ENCODE assay signal across 25 cellular contexts in genomic region chr13:45662122-45662521, GRCh38. TPM values are rescaled to one million over a fixed set of nuclear protein-coding genes. Genes with fewer than 3 reads are reported as not detected.
"Had no signal": no experiment of that assay in that cellular context is flagged by ENCODE, and none has a peak within 500 bp of the region (broad histone marks: within the 10 kb centered on the region; RNA-seq: fewer than 3 reads in every experiment).

No MANE protein-coding gene starts in this region.

- H3K4me1 Mint-ChIP-seq: naive thymus-derived CD8-positive, alpha-beta T cell had no signal

- H3K36me3 Mint-ChIP-seq: activated CD4-positive, alpha-beta memory T cell treated with anti-CD3 and anti-CD28 coated beads for 36 hours; activated naive CD8-positive, alpha-beta T cell treated with anti-CD3 and anti-CD28 coated beads for 36 hours; mesothelial cell of epicardium had no signal

- H3K4me3 ChIP-seq: gastrocnemius medialis, prostate gland, thyroid gland, upper lobe of right lung had no signal

- H3K4me3 Mint-ChIP-seq: activated CD4-positive, alpha-beta memory T cell treated with anti-CD3 and anti-CD28 coated beads for 36 hours; activated naive CD8-positive, alpha-beta T cell treated with anti-CD3 and anti-CD28 coated beads for 36 hours; mesothelial cell of epicardium; naive thymus-derived CD8-positive, alpha-beta T cell had no signal

- DNase-seq: activated CD4-positive, alpha-beta memory T cell treated with anti-CD3 and anti-CD28 coated beads for 36 hours; activated CD4-positive, alpha-beta T cell treated with anti-CD3 and anti-CD28 coated beads for 48 hours; activated naive CD4-positive, alpha-beta T cell treated with Interleukin-2 at 50 U/mL for 16 hours; activated naive CD8-positive, alpha-beta T cell treated with anti-CD3 and anti-CD28 coated beads for 36 hours; activated T-cell treated with anti-CD3 and anti-CD28 coated beads, Interleukin-2, amount 50 U/mL, for 48 hours; central memory CD4-positive, alpha-beta T cell; dermis blood vessel endothelial cell; effector memory CD4-positive, alpha-beta T cell; gastrocnemius medialis; hypothalamus; left ventricle myocardium superior; mammary epithelial cell; naive thymus-derived CD8-positive, alpha-beta T cell; right cardiac atrium; stimulated activated CD4-positive, alpha-beta T cell treated with anti-CD3 and anti-CD28 coated beads, Interleukin-4, amount 100 ng/mL, for 24 hours; stimulated activated naive CD8-positive, alpha-beta T cell treated with anti-CD3 and anti-CD28 coated beads, Interleukin-15, Interleukin-2, amounts not matched to agents 100 U/mL and 50 U/mL, for 24 hours; T1000; thyroid gland; upper lobe of right lung had no signal

- H3K27me3 Mint-ChIP-seq: activated CD4-positive, alpha-beta memory T cell treated with anti-CD3 and anti-CD28 coated beads for 36 hours; activated naive CD8-positive, alpha-beta T cell treated with anti-CD3 and anti-CD28 coated beads for 36 hours; naive thymus-derived CD8-positive, alpha-beta T cell had no signal

- FAIRE-seq: astrocyte had no signal

- H3K27ac Mint-ChIP-seq: activated CD4-positive, alpha-beta memory T cell treated with anti-CD3 and anti-CD28 coated beads for 36 hours; activated naive CD8-positive, alpha-beta T cell treated with anti-CD3 and anti-CD28 coated beads for 36 hours; mesothelial cell of epicardium had no signal

RNA-seq across cellular contexts. Expression of gene CBY2, which starts 40.0 kb away (rescaled TPM):
- total RNA-seq: activated CD4-positive, alpha-beta memory T cell treated with anti-CD3 and anti-CD28 coated beads for 36 hours; activated naive CD8-positive, alpha-beta T cell treated with anti-CD3 and anti-CD28 coated beads for 36 hours; astrocyte; dermis blood vessel endothelial cell; gastrocnemius medialis; left ventricle myocardium superior; mammary epithelial cell; mesothelial cell of epicardium; naive thymus-derived CD8-positive, alpha-beta T cell; osteocyte; right cardiac atrium; subcutaneous adipose tissue; upper lobe of right lung had no signal
- polyA plus RNA-seq: mammary epithelial cell; naive thymus-derived CD8-positive, alpha-beta T cell; right cardiac atrium had no signal

RNA-seq across cellular contexts. Expression of gene ERICH6B, which starts 46.6 kb away (rescaled TPM):
- total RNA-seq: activated CD4-positive, alpha-beta memory T cell treated with anti-CD3 and anti-CD28 coated beads for 36 hours; activated naive CD8-positive, alpha-beta T cell treated with anti-CD3 and anti-CD28 coated beads for 36 hours; astrocyte; dermis blood vessel endothelial cell; esophagus mucosa; gastrocnemius medialis; left ventricle myocardium superior; mammary epithelial cell; mesothelial cell of epicardium; naive thymus-derived CD8-positive, alpha-beta T cell; osteocyte; prostate gland; right cardiac atrium; subcutaneous adipose tissue; thyroid gland; upper lobe of right lung had no signal
- polyA plus RNA-seq: mammary epithelial cell; naive thymus-derived CD8-positive, alpha-beta T cell; right cardiac atrium had no signal
